Comparison of ENCODE assay signal across 3 cellular contexts in genomic region chr1:238549135-238549534, GRCh38.
TF ChIP-seq lines count a peak whose summit lies in the region.

No MANE protein-coding gene starts in this region.

TF ChIP-seq in HepG2, 621 proteins besides CTCF, POLR2A, EP300 and RAD21:
- TF ChIP-seq ZNF260 (CRISPR knock-in tag; IDR thresholded peaks at IDR 0.05; ENCODE audit: borderline replicate concordance, low read depth) (no peak), ZNF256 (CRISPR knock-in tag; conservative IDR thresholded peaks at IDR 0.05) (no peak), MAFK (conservative IDR thresholded peaks at IDR 0.05 in 1 of 2, IDR thresholded peaks at IDR 0.05 in 1 of 2; ENCODE audit: low read length in 2 of 2) (peak; percentile 86 to 94), ZMYM2 (CRISPR knock-in tag; IDR thresholded peaks at IDR 0.05) (no peak), MAFF (IDR thresholded peaks at IDR 0.05; ENCODE audit: low read depth, low read length) (peak; percentile 91), HNRNPH1 (optimal IDR thresholded peaks at IDR 0.05; ENCODE audit: low read depth, low read length) (no peak), MLLT10 (CRISPR knock-in tag; IDR thresholded peaks at IDR 0.05) (no peak), ZNF607 (CRISPR knock-in tag; IDR thresholded peaks at IDR 0.05; ENCODE audit: borderline replicate concordance) (no peak), CAMTA2 (CRISPR knock-in tag; IDR thresholded peaks at IDR 0.05; ENCODE audit: borderline replicate concordance) (no peak), TEAD2 (CRISPR knock-in tag; IDR thresholded peaks at IDR 0.05) (no peak)

TF ChIP-seq in IMR-90, 13 proteins besides CTCF, POLR2A, EP300 and RAD21:
- TF ChIP-seq USF2 (IDR thresholded peaks at IDR 0.05; ENCODE audit: low read depth, low read length), result no peak
- TF ChIP-seq MAFK (IDR thresholded peaks at IDR 0.05; ENCODE audit: low read depth, low read length), result peak; percentile 93
- no peak for TF ChIP-seq RFX5 (IDR thresholded peaks at IDR 0.05; ENCODE audit: low read depth, low read length)
- TF ChIP-seq CEBPB (IDR thresholded peaks at IDR 0.05; ENCODE audit: low read depth, low read length), result no peak
- no peak for TF ChIP-seq NFE2L2 (IDR thresholded peaks at IDR 0.05; ENCODE audit: low read depth, low read length)
TF ChIP-seq in IMR-90: peak in this region for 1.

TF ChIP-seq in H1, 55 proteins besides CTCF, POLR2A, EP300 and RAD21:
- peak; percentile 53; the same call in 1 of the 2 replicates for TF ChIP-seq MAFK (IDR thresholded peaks at IDR 0.05; ENCODE audit: low read depth, low read length)
- no peak for TF ChIP-seq SRF (IDR thresholded peaks at IDR 0.05; ENCODE audit: low read depth, low read length)
TF ChIP-seq in H1: peak in this region for 1.
